11 cellular contexts compared by ENCODE assay signal in genomic region chrX:130176354-130176776, GRCh38. TPM values are rescaled to one million over a fixed set of nuclear protein-coding genes. Genes with fewer than 3 reads are reported as not detected.
DNase-seq lines count a peak whose midpoint lies in the region; ATAC-seq lines count a peak whose summit lies in the region.
"Had no signal": no experiment of that assay in that cellular context is flagged by ENCODE, and none has a peak within 500 bp of the region (broad histone marks: within the 10 kb centered on the region; RNA-seq: fewer than 3 reads in every experiment).

No MANE protein-coding gene starts in this region.

- DNase-seq in T-helper 17 cell: no peak
- no peak for DNase-seq in DMS114 treated with DMSO at 0.1 percent for 48 hours (lab: John Stamatoyannopoulos, UW; ENCODE audit: unreplicated experiment)
- no peak for DNase-seq in NCI-H1417 treated with DMSO at 0.1 percent for 48 hours (lab: John Stamatoyannopoulos, UW)
- DNase-seq in SHP77 (lab: John Stamatoyannopoulos, UW): no peak
- DNase-seq in RKO (ENCODE audit: low spot score): no peak
- DNase-seq: DMS153, SIG-M5, thyroid gland had no signal

- H3K27me3 Mint-ChIP-seq in T-helper 17 cell: no peaks in the 10 kb centered on the region

- peaks cover 78 to 97% (median 95%) of the 10 kb centered on the region in 11 experiments for H3K27me3 ChIP-seq in BLaER1 treated with 17β-estradiol and CSF1 and Interleukin-3, amounts not matched to agents 10 nM and 100 nM
- H3K27me3 ChIP-seq: thyroid gland had no signal

- peaks cover 21 to 79% (median 45%) of the 10 kb centered on the region in 10 experiments; a peak in 19 of 20 replicates for H3K4me1 ChIP-seq in BLaER1 treated with 17β-estradiol and CSF1 and Interleukin-3, amounts not matched to agents 10 nM and 100 nM
- H3K4me1 ChIP-seq: thyroid gland had no signal

- H3K4me3 Mint-ChIP-seq in T-helper 17 cell: peak overlapping the region; percentile 67

- H3K4me2 ChIP-seq in BLaER1 treated with 17β-estradiol and CSF1 and Interleukin-3, amounts not matched to agents 10 nM and 100 nM: peak overlapping the region in 6 of 11 experiments; percentile 16 to 80 (median 36); a peak in 9 of 22 replicates

- H3K27ac Mint-ChIP-seq in T-helper 17 cell: peak overlapping the region; percentile 69

- H3K4me3 ChIP-seq in BLaER1 treated with 17β-estradiol and CSF1 and Interleukin-3, amounts not matched to agents 10 nM and 100 nM: no peak overlapping the region
- H3K4me3 ChIP-seq: thyroid gland had no signal

- H3K36me3 Mint-ChIP-seq in T-helper 17 cell (ENCODE audit: low read depth): no peaks in the 10 kb centered on the region

- no peaks in the 10 kb centered on the region for H3K36me3 ChIP-seq in BLaER1 treated with 17β-estradiol and CSF1 and Interleukin-3, amounts not matched to agents 10 nM and 100 nM
- H3K36me3 ChIP-seq: thyroid gland had no signal

- peaks cover 0 to 7% (median 0%) of the 10 kb centered on the region in 11 experiments; a peak in 4 of 22 replicates for H4K20me1 ChIP-seq in BLaER1 treated with 17β-estradiol and CSF1 and Interleukin-3, amounts not matched to agents 10 nM and 100 nM

- H3K4me1 Mint-ChIP-seq in T-helper 17 cell: peaks cover 29% of the 10 kb centered on the region

- H3K9me3 ChIP-seq in BLaER1 treated with 17β-estradiol and CSF1 and Interleukin-3, amounts not matched to agents 10 nM and 100 nM (replicated peaks in 1 of 11): peaks cover 0 to 14% (median 8%) of the 10 kb centered on the region in 11 experiments; a peak in 10 of 22 replicates
- no peaks in the 10 kb centered on the region for H3K9me3 ChIP-seq in T-helper 17 cell (ENCODE audit: control insufficient read depth, low read length, poor library complexity, severe bottlenecking)
- H3K9me3 ChIP-seq: thyroid gland had no signal

- H3K9ac ChIP-seq in BLaER1 treated with 17β-estradiol and CSF1 and Interleukin-3, amounts not matched to agents 10 nM and 100 nM: peak overlapping the region in 1 of 11 experiments; percentile 6; a peak in 1 of 22 replicates

- peak; percentile 82 for ATAC-seq in GM19025 (IDR thresholded peaks at IDR 0.05; ENCODE audit: low read depth, unreplicated experiment)
- ATAC-seq in HG03025 (IDR thresholded peaks at IDR 0.05; ENCODE audit: low FRiP score, unreplicated experiment): peak; percentile 66
- no peak for ATAC-seq in T-helper 17 cell

- no peak overlapping the region for H3K27ac ChIP-seq in BLaER1 treated with 17β-estradiol and CSF1 and Interleukin-3, amounts not matched to agents 10 nM and 100 nM
- H3K27ac ChIP-seq: thyroid gland had no signal

RNA-seq across cellular contexts. Expression of gene RAB33A, which starts 4.6 kb away (rescaled TPM):
- 1 to 10 TPM; 2.2 to 5.0 TPM for total RNA-seq in T-helper 17 cell

RNA-seq across cellular contexts. Expression of gene AIFM1, which starts 10.7 kb away (rescaled TPM):
- 10 to 100 TPM; 14.7 to 14.8 TPM for total RNA-seq in T-helper 17 cell
